Comparison of ENCODE assay signal across 8 cellular contexts in the genomic region with DNA sequence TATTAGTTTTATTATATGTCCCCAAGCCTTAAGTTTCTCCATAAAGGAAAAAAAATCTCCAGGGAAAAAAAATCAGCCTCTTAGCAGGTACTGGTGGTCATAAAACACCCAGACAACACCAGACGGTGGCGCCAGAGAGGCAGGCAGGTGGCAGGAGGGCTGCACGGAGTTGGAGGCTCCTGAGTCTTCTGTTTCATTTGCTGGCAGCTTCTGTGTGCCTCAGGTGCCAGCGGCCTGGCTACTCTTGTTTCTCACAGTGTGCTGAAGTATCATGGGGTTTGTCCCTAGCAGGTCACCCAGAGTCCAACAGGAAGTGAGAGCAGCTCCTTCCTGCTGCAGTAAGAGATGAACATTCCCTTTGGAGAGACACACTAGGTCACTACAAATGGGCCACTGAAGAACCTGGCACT.
DNase-seq lines count a peak whose midpoint lies in the region; ATAC-seq and TF ChIP-seq lines count a peak whose summit lies in the region.

No MANE protein-coding gene starts in this region.

- peak; percentile 87 for ATAC-seq in GM18907 (IDR thresholded peaks at IDR 0.05; ENCODE audit: unreplicated experiment)
- peak; percentile 88 for ATAC-seq in HG03135 (IDR thresholded peaks at IDR 0.05; ENCODE audit: unreplicated experiment)
- peak; percentile 85 for ATAC-seq in activated CD4-positive, CD25-positive, alpha-beta regulatory T cell treated with anti-CD3 and anti-CD28 coated beads, Interleukin-2, amount 50 U/mL, for 24 hours
- peak; percentile 86 for ATAC-seq in left lobe of liver

- peak; percentile 65 for DNase-seq in AG09309 (ENCODE audit: low read depth)
- DNase-seq in NCI-H2227 (lab: John Stamatoyannopoulos, UW; ENCODE audit: unreplicated experiment) = peak; percentile 78
- DNase-seq in cerebellum (ENCODE audit: low spot score) = peak; percentile 19
- DNase-seq in left lobe of liver (ENCODE audit: low spot score) = peak; percentile 97
- DNase-seq in stimulated activated CD4-positive, alpha-beta T cell treated with anti-CD3 and anti-CD28 coated beads, Interleukin-4, amount 100 ng/mL, for 4 hours = peak; percentile 79 to 89

- TF ChIP-seq CTCF in AG09309 (IDR thresholded peaks at IDR 0.05; ENCODE audit: control insufficient read depth, insufficient read depth, low read depth, low read length, missing control alignments) = peak; percentile 95

- no peak overlapping the region for H3K4me3 ChIP-seq in AG09309 (ENCODE audit: control insufficient read depth, low read depth, low read length)

Comparison
In these comparisons a context has a peak if more than half of its experiments do, and no peak if none do; other contexts are left out.
1. DNase-seq: peak in every context shown above with its lines; median percentile 97 in left lobe of liver; 84 in stimulated activated CD4-positive, alpha-beta T cell treated with anti-CD3 and anti-CD28 coated beads, Interleukin-4, amount 100 ng/mL, for 4 hours; 78 in NCI-H2227; 65 in AG09309; 19 in cerebellum.